ENCODE assay signal across 22 cellular contexts in genomic region chr1:180594723-180595122, GRCh38. TPM values are rescaled to one million over a fixed set of nuclear protein-coding genes. Genes with fewer than 3 reads are reported as not detected.
DNase-seq lines count a peak whose midpoint lies in the region; FAIRE-seq and TF ChIP-seq lines count a peak whose summit lies in the region.
"Had no signal": no experiment of that assay in that cellular context is flagged by ENCODE, and none has a peak within 500 bp of the region (broad histone marks: within the 10 kb centered on the region; RNA-seq: fewer than 3 reads in every experiment).

No MANE protein-coding gene starts in this region.

- 93 to 94% methylated on average over 3 to 6 of the region's 6 CpGs for WGBS in transverse colon (ENCODE audit: low coverage in 1 of 2), 2 donors

- no peak for FAIRE-seq in HTR-8/SVneo (lab: Jason Lieb, UNC)
- FAIRE-seq: small intestine had no signal

- no peaks in the 10 kb centered on the region for H3K9me2 ChIP-seq in neural cell (ENCODE audit: insufficient read depth, low read length)

- in situ Hi-C loops in transverse colon (cut with MboI; ENCODE audit: low pct_ligation_motif_present in 1 of 4, low pct_unique_long_range_greater_than_20kb in 1 of 4, low sequenced_read_pairs in 3 of 4) = no loop called here

- H3K36me3 ChIP-seq in neural cell (ENCODE audit: insufficient read depth, low read length) = no peaks in the 10 kb centered on the region
- no peaks in the 10 kb centered on the region for H3K36me3 ChIP-seq in tibial artery
- H3K36me3 ChIP-seq in transverse colon = no peaks in the 10 kb centered on the region
- H3K36me3 ChIP-seq: uterus had no signal

- H3K27me3 ChIP-seq in neural cell (ENCODE audit: insufficient read depth, low read depth, low read length) (no peaks in the 10 kb centered on the region), tibial artery (no peaks in the 10 kb centered on the region), transverse colon (no peaks in the 10 kb centered on the region)
- H3K27me3 ChIP-seq: uterus had no signal

- H3K4me3 ChIP-seq in neural cell (ENCODE audit: low read length) = no peak overlapping the region
- no peak overlapping the region for H3K4me3 ChIP-seq in tibial artery
- no peak overlapping the region for H3K4me3 ChIP-seq in transverse colon
- H3K4me3 ChIP-seq: uterus had no signal

- no peak overlapping the region for H3K4me2 ChIP-seq in neural cell (ENCODE audit: low read length)

- no peak overlapping the region for H3K9ac ChIP-seq in neural cell (ENCODE audit: low read length)

- no peak for TF ChIP-seq POLR2A in transverse colon (IDR thresholded peaks at IDR 0.05)

- no peak overlapping the region for H2AFZ ChIP-seq in neural cell (ENCODE audit: low read depth, low read length)

- DNase-seq in DMS53 (lab: John Stamatoyannopoulos, UW) (peak; percentile 97), NCI-H1105 (lab: John Stamatoyannopoulos, UW) (peak; percentile 32), NCI-H774 (lab: John Stamatoyannopoulos, UW) (peak; percentile 77), tibial artery (no peak), HTR-8/SVneo (ENCODE audit: insufficient read length, low spot score) (no peak), transverse colon (no peak)
- DNase-seq: activated CD8-positive, alpha-beta T cell treated with anti-CD3 and anti-CD28 coated beads for 36 hours; CD4-positive, alpha-beta memory T cell; GDM1; KG1; mesendoderm; NCI-H1930; PC-3; small intestine; stimulated activated naive B cell treated with anti-CD40 and anti-IgM and Interleukin-4, amounts not matched to agents 10 μg/mL and 1 μg/mL and 100 μg/mL, for 72 hours; uterus had no signal

- TF ChIP-seq RAD21 in neural cell (conservative IDR thresholded peaks at IDR 0.05) = no peak

- TF ChIP-seq CTCF in neural cell (IDR thresholded peaks at IDR 0.05; ENCODE audit: poor library complexity, severe bottlenecking) = no peak
- no peak for TF ChIP-seq CTCF in tibial artery (IDR thresholded peaks at IDR 0.05)
- TF ChIP-seq CTCF in transverse colon (IDR thresholded peaks at IDR 0.05) = no peak

- H3F3A ChIP-seq in neural cell (ENCODE audit: insufficient read depth, low read length, poor library complexity, severe bottlenecking) = no peaks in the 10 kb centered on the region

- peak overlapping the region; percentile 31 for H3K27ac ChIP-seq in neural cell (ENCODE audit: low read length)
- no peak overlapping the region for H3K27ac ChIP-seq in tibial artery
- H3K27ac ChIP-seq in transverse colon = no peak overlapping the region
- H3K27ac ChIP-seq: uterus had no signal

- no peaks in the 10 kb centered on the region for H3K9me3 ChIP-seq in neural cell (ENCODE audit: low read length)
- no peaks in the 10 kb centered on the region for H3K9me3 ChIP-seq in tibial artery
- no peaks in the 10 kb centered on the region for H3K9me3 ChIP-seq in transverse colon
- H3K9me3 ChIP-seq: uterus had no signal

- H3K4me1 ChIP-seq in tibial artery (no peaks in the 10 kb centered on the region), transverse colon (peaks cover 0 to 14% (median 0%) of the 10 kb centered on the region in 4 donors)
- H3K4me1 ChIP-seq: uterus had no signal

- intact Hi-C loops in tibial artery (cut with DNase I; ENCODE audit: low total_unique reads) = no loop called here
- intact Hi-C loops in transverse colon (cut with DNase I; ENCODE audit: low total_unique reads) = no loop called here

- H3K79me2 ChIP-seq in neural cell (replicated peaks; ENCODE audit: insufficient read depth, low read length) = no peaks in the 10 kb centered on the region

- no peaks in the 10 kb centered on the region for H4K20me1 ChIP-seq in neural cell (ENCODE audit: insufficient read depth)

- TF ChIP-seq EP300 in neural cell (conservative IDR thresholded peaks at IDR 0.05; ENCODE audit: poor library complexity, severe bottlenecking) (peak; percentile 32), transverse colon (IDR thresholded peaks at IDR 0.05; ENCODE audit: low read depth) (no peak)

TF ChIP-seq in neural cell, 6 proteins besides CTCF, POLR2A, EP300 and RAD21:
- TF ChIP-seq TAF1 (IDR thresholded peaks at IDR 0.05; ENCODE audit: low read depth) = no peak
- TF ChIP-seq REST (IDR thresholded peaks at IDR 0.05; ENCODE audit: borderline replicate concordance) = peak; percentile 40
- no peak for TF ChIP-seq EZH2 (IDR thresholded peaks at IDR 0.05; ENCODE audit: borderline replicate concordance, insufficient read depth, low read length, poor library complexity, severe bottlenecking)
- peak; percentile 59 for TF ChIP-seq POLR2AphosphoS5 (IDR thresholded peaks at IDR 0.05)

RNA-seq across cellular contexts. Expression of gene OVAAL, which starts 36.0 kb away (rescaled TPM):
- polyA plus RNA-seq in neural cell = not detected in 2 replicates
- polyA minus RNA-seq in neural cell = not detected in 2 replicates
- under 1 TPM in 1 of 4 donors, not detected in 3; 0.41 TPM for total RNA-seq in transverse colon
- total RNA-seq: activated CD8-positive, alpha-beta T cell treated with anti-CD3 and anti-CD28 coated beads for 36 hours; activated T-helper 1 cell treated with anti-CD3 and anti-CD28 coated beads, Interleukin-12 subunit alpha, Interleukin-12 subunit beta, Interleukin-2, Interleukin-4 antibody, amounts not matched to agents 30 ng/mL and 10 ng/mL and 1 ng/mL, durations not matched to agents 14 hours and 24 hours and 36 hours; CD4-positive, alpha-beta memory T cell; cerebellum; glomerular endothelial cell; omental fat pad; PC-3; uterus had no signal
- polyA plus RNA-seq: adipose tissue; CD4-positive, alpha-beta memory T cell; small intestine had no signal

RNA-seq across cellular contexts. Expression of gene XPR1, which starts 37.1 kb away (rescaled TPM):
- 174 and 185 TPM in 2 replicates for polyA plus RNA-seq in neural cell
- polyA minus RNA-seq in neural cell = 547 and 627 TPM in 2 replicates
- 100 to 1,000 TPM in 2 of 4 donors, 10 to 100 TPM in 1, 1 to 10 TPM in 1; 7.8 to 119 (median 75.3) TPM for total RNA-seq in transverse colon

Comparison
In these comparisons a context has a peak if more than half of its experiments do, and no peak if none do; other contexts are left out.
1. DNase-seq: peak in DMS53 (single experiment), NCI-H1105 (single experiment) and NCI-H774 (single experiment); none in tibial artery (0 of 2), HTR-8/SVneo (single experiment) and transverse colon (single experiment).